ENCODE assay signal across 1 cellular context in the genomic region with DNA sequence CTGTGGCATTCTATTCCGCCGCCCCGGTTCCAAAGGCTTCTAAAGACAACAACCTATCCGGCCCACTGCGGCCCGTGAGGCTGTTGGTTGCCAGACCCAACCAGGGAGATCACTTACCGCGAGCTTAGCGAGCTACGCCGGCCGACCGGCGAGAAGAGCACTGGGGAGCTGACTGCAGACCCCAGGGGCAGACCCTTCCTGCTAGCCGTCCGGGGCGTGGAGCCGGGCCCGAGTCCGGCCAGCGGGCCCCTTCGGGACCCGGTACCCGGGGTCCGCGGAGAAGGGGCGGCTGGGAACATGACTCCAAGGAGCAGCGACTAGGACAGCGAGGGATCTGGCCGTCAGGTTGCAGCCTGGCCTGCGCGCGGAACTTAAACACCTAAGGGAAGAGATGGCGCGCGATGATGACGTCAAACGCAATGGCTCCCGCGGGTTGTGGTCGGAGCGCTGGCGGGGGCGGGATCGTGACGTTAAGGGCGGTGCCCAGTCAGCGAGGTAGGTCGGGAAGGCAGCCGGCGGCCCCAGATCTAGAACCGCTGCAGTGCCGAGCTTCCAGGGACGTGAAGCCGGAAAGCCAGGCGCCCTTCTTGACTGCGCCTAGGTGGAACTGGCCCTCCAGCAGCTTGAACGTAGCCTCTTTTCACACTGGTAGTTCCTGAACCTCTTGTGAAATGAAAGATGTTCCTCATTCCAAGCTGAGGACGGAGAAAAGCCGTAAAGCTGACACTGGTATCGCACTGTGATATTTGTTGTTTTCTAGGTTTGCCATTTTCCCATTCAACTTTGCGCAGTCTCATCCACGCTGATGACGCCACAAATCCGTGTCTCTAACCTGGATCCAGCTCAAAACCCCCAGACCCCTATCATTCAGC.
TF ChIP-seq lines count a peak whose summit lies in the region.

A gene (minus strand): TSS at position 391 of the 872 bp plus-strand sequence. CDS start 92 bp downstream, at position 299.

TF ChIP-seq in WTC11, 78 proteins besides CTCF, POLR2A, EP300 and RAD21 (continued from another document and continues in another):
- TF ChIP-seq, protein P1, sequence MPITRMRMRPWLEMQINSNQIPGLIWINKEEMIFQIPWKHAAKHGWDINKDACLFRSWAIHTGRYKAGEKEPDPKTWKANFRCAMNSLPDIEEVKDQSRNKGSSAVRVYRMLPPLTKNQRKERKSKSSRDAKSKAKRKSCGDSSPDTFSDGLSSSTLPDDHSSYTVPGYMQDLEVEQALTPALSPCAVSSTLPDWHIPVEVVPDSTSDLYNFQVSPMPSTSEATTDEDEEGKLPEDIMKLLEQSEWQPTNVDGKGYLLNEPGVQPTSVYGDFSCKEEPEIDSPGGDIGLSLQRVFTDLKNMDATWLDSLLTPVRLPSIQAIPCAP (CRISPR knock-in tag; IDR thresholded peaks at IDR 0.05): no peak
- TF ChIP-seq, protein P2, sequence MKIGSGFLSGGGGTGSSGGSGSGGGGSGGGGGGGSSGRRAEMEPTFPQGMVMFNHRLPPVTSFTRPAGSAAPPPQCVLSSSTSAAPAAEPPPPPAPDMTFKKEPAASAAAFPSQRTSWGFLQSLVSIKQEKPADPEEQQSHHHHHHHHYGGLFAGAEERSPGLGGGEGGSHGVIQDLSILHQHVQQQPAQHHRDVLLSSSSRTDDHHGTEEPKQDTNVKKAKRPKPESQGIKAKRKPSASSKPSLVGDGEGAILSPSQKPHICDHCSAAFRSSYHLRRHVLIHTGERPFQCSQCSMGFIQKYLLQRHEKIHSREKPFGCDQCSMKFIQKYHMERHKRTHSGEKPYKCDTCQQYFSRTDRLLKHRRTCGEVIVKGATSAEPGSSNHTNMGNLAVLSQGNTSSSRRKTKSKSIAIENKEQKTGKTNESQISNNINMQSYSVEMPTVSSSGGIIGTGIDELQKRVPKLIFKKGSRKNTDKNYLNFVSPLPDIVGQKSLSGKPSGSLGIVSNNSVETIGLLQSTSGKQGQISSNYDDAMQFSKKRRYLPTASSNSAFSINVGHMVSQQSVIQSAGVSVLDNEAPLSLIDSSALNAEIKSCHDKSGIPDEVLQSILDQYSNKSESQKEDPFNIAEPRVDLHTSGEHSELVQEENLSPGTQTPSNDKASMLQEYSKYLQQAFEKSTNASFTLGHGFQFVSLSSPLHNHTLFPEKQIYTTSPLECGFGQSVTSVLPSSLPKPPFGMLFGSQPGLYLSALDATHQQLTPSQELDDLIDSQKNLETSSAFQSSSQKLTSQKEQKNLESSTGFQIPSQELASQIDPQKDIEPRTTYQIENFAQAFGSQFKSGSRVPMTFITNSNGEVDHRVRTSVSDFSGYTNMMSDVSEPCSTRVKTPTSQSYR (CRISPR knock-in tag; IDR thresholded peaks at IDR 0.05): no peak
- TF ChIP-seq GABPB1 (CRISPR knock-in tag; IDR thresholded peaks at IDR 0.05): peak; percentile 71; the same call in 1 of the 2 replicates
- TF ChIP-seq, protein P3, sequence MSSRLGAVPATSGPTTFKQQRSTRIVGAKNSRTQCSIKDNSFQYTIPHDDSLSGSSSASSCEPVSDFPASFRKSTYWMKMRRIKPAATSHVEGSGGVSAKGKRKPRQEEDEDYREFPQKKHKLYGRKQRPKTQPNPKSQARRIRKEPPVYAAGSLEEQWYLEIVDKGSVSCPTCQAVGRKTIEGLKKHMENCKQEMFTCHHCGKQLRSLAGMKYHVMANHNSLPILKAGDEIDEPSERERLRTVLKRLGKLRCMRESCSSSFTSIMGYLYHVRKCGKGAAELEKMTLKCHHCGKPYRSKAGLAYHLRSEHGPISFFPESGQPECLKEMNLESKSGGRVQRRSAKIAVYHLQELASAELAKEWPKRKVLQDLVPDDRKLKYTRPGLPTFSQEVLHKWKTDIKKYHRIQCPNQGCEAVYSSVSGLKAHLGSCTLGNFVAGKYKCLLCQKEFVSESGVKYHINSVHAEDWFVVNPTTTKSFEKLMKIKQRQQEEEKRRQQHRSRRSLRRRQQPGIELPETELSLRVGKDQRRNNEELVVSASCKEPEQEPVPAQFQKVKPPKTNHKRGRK (CRISPR knock-in tag; IDR thresholded peaks at IDR 0.05; ENCODE audit: borderline replicate concordance): no peak
- TF ChIP-seq ETV6 (CRISPR knock-in tag; IDR thresholded peaks at IDR 0.05): peak; percentile 71; the same call in 1 of the 2 replicates
- TF ChIP-seq MYBL2 (CRISPR knock-in tag; IDR thresholded peaks at IDR 0.05): peak; percentile 66
- no peak for TF ChIP-seq ZNF138 (CRISPR knock-in tag; conservative IDR thresholded peaks at IDR 0.05)
- TF ChIP-seq, protein P4, sequence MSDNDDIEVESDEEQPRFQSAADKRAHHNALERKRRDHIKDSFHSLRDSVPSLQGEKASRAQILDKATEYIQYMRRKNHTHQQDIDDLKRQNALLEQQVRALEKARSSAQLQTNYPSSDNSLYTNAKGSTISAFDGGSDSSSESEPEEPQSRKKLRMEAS (CRISPR knock-in tag; IDR thresholded peaks at IDR 0.05): peak; percentile 72; the same call in 1 of the 2 replicates
- TF ChIP-seq ZNF263 (CRISPR knock-in tag; IDR thresholded peaks at IDR 0.05; ENCODE audit: low read depth): no peak
- TF ChIP-seq, protein P5, sequence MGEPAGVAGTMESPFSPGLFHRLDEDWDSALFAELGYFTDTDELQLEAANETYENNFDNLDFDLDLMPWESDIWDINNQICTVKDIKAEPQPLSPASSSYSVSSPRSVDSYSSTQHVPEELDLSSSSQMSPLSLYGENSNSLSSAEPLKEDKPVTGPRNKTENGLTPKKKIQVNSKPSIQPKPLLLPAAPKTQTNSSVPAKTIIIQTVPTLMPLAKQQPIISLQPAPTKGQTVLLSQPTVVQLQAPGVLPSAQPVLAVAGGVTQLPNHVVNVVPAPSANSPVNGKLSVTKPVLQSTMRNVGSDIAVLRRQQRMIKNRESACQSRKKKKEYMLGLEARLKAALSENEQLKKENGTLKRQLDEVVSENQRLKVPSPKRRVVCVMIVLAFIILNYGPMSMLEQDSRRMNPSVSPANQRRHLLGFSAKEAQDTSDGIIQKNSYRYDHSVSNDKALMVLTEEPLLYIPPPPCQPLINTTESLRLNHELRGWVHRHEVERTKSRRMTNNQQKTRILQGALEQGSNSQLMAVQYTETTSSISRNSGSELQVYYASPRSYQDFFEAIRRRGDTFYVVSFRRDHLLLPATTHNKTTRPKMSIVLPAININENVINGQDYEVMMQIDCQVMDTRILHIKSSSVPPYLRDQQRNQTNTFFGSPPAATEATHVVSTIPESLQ (CRISPR knock-in tag; IDR thresholded peaks at IDR 0.05): no peak
- TF ChIP-seq, protein P6, sequence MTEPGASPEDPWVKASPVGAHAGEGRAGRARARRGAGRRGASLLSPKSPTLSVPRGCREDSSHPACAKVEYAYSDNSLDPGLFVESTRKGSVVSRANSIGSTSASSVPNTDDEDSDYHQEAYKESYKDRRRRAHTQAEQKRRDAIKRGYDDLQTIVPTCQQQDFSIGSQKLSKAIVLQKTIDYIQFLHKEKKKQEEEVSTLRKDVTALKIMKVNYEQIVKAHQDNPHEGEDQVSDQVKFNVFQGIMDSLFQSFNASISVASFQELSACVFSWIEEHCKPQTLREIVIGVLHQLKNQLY (CRISPR knock-in tag; IDR thresholded peaks at IDR 0.05): no peak
- TF ChIP-seq, protein P7, sequence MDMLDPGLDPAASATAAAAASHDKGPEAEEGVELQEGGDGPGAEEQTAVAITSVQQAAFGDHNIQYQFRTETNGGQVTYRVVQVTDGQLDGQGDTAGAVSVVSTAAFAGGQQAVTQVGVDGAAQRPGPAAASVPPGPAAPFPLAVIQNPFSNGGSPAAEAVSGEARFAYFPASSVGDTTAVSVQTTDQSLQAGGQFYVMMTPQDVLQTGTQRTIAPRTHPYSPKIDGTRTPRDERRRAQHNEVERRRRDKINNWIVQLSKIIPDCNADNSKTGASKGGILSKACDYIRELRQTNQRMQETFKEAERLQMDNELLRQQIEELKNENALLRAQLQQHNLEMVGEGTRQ (CRISPR knock-in tag; IDR thresholded peaks at IDR 0.05): no peak
- TF ChIP-seq, protein P8, sequence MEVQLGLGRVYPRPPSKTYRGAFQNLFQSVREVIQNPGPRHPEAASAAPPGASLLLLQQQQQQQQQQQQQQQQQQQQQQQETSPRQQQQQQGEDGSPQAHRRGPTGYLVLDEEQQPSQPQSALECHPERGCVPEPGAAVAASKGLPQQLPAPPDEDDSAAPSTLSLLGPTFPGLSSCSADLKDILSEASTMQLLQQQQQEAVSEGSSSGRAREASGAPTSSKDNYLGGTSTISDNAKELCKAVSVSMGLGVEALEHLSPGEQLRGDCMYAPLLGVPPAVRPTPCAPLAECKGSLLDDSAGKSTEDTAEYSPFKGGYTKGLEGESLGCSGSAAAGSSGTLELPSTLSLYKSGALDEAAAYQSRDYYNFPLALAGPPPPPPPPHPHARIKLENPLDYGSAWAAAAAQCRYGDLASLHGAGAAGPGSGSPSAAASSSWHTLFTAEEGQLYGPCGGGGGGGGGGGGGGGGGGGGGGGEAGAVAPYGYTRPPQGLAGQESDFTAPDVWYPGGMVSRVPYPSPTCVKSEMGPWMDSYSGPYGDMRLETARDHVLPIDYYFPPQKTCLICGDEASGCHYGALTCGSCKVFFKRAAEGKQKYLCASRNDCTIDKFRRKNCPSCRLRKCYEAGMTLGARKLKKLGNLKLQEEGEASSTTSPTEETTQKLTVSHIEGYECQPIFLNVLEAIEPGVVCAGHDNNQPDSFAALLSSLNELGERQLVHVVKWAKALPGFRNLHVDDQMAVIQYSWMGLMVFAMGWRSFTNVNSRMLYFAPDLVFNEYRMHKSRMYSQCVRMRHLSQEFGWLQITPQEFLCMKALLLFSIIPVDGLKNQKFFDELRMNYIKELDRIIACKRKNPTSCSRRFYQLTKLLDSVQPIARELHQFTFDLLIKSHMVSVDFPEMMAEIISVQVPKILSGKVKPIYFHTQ (CRISPR knock-in tag; IDR thresholded peaks at IDR 0.05): no peak
- TF ChIP-seq, protein P9, sequence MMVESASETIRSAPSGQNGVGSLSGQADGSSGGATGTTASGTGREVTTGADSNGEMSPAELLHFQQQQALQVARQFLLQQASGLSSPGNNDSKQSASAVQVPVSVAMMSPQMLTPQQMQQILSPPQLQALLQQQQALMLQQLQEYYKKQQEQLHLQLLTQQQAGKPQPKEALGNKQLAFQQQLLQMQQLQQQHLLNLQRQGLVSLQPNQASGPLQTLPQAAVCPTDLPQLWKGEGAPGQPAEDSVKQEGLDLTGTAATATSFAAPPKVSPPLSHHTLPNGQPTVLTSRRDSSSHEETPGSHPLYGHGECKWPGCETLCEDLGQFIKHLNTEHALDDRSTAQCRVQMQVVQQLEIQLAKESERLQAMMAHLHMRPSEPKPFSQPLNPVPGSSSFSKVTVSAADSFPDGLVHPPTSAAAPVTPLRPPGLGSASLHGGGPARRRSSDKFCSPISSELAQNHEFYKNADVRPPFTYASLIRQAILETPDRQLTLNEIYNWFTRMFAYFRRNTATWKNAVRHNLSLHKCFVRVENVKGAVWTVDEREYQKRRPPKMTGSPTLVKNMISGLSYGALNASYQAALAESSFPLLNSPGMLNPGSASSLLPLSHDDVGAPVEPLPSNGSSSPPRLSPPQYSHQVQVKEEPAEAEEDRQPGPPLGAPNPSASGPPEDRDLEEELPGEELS (CRISPR knock-in tag; IDR thresholded peaks at IDR 0.05): no peak
- TF ChIP-seq ATF1 (CRISPR knock-in tag; IDR thresholded peaks at IDR 0.05): no peak; the same call in 1 of the 2 replicates
- TF ChIP-seq IRF2 (CRISPR knock-in tag; IDR thresholded peaks at IDR 0.05; ENCODE audit: borderline replicate concordance, low read depth): no peak
- TF ChIP-seq, protein P10, sequence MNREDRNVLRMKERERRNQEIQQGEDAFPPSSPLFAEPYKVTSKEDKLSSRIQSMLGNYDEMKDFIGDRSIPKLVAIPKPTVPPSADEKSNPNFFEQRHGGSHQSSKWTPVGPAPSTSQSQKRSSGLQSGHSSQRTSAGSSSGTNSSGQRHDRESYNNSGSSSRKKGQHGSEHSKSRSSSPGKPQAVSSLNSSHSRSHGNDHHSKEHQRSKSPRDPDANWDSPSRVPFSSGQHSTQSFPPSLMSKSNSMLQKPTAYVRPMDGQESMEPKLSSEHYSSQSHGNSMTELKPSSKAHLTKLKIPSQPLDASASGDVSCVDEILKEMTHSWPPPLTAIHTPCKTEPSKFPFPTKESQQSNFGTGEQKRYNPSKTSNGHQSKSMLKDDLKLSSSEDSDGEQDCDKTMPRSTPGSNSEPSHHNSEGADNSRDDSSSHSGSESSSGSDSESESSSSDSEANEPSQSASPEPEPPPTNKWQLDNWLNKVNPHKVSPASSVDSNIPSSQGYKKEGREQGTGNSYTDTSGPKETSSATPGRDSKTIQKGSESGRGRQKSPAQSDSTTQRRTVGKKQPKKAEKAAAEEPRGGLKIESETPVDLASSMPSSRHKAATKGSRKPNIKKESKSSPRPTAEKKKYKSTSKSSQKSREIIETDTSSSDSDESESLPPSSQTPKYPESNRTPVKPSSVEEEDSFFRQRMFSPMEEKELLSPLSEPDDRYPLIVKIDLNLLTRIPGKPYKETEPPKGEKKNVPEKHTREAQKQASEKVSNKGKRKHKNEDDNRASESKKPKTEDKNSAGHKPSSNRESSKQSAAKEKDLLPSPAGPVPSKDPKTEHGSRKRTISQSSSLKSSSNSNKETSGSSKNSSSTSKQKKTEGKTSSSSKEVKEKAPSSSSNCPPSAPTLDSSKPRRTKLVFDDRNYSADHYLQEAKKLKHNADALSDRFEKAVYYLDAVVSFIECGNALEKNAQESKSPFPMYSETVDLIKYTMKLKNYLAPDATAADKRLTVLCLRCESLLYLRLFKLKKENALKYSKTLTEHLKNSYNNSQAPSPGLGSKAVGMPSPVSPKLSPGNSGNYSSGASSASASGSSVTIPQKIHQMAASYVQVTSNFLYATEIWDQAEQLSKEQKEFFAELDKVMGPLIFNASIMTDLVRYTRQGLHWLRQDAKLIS (CRISPR knock-in tag; IDR thresholded peaks at IDR 0.05; ENCODE audit: borderline replicate concordance): no peak
- TF ChIP-seq NFYB (CRISPR knock-in tag; conservative IDR thresholded peaks at IDR 0.05; ENCODE audit: low read depth): no peak; the same call in 1 of the 2 replicates
- no peak for TF ChIP-seq SMAD4 (CRISPR knock-in tag; IDR thresholded peaks at IDR 0.05)
- no peak for TF ChIP-seq ZNF121 (CRISPR knock-in tag; IDR thresholded peaks at IDR 0.05)
- no peak for TF ChIP-seq ZNF396 (CRISPR knock-in tag; IDR thresholded peaks at IDR 0.05; ENCODE audit: borderline replicate concordance)
- TF ChIP-seq JAZF1 (CRISPR knock-in tag; IDR thresholded peaks at IDR 0.05): no peak
- TF ChIP-seq RELA (CRISPR knock-in tag; IDR thresholded peaks at IDR 0.05; ENCODE audit: borderline replicate concordance): no peak
- no peak for TF ChIP-seq HMGA2 (CRISPR knock-in tag; IDR thresholded peaks at IDR 0.05)
- 0 out of 2 replicates have a peak, but pooled peaks have one; percentile 3 for TF ChIP-seq ZNF416 (CRISPR knock-in tag; IDR thresholded peaks at IDR 0.05)
- TF ChIP-seq, protein P11, sequence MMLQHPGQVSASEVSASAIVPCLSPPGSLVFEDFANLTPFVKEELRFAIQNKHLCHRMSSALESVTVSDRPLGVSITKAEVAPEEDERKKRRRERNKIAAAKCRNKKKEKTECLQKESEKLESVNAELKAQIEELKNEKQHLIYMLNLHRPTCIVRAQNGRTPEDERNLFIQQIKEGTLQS (CRISPR knock-in tag; conservative IDR thresholded peaks at IDR 0.05): no peak
- TF ChIP-seq CBFB (CRISPR knock-in tag; IDR thresholded peaks at IDR 0.05; ENCODE audit: low read depth): no peak
- TF ChIP-seq, protein P12, sequence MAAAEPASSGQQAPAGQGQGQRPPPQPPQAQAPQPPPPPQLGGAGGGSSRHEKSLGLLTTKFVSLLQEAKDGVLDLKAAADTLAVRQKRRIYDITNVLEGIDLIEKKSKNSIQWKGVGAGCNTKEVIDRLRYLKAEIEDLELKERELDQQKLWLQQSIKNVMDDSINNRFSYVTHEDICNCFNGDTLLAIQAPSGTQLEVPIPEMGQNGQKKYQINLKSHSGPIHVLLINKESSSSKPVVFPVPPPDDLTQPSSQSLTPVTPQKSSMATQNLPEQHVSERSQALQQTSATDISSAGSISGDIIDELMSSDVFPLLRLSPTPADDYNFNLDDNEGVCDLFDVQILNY (CRISPR knock-in tag; IDR thresholded peaks at IDR 0.05): peak; percentile 92
